ENCODE assay signal across 9 cellular contexts in the genomic region with DNA sequence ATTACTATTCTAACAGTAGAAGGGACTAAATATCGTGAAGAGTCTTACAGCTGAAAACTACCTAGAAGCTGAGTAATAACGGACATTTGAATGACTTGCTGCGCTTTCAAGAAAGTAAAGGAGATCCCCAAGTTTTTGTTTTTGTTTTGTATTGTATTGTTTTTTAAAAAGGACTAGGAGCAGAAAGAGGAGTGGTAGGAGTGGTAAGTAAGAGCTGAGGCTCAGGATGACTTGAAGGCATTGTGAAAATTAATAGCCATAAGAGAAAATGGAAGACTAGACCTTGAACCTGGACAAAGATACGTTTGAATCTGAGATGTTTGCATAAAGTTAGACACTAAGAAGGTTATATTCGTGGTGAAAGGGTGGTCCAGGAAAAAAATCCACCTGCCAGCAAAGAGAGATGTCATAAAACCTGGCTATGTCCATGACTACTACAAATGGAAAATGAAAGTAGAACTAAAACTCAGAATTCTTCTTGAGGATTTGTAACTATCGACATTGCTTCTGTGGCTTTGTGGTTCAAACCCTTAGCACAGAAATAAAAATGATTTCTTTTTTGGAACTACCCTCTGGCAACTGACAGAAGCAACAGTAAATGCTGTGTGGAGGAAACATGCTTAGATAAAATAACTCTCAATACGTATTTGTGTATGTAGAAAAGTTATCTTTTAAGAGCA.
DNase-seq lines count a peak whose midpoint lies in the region; ATAC-seq, FAIRE-seq and TF ChIP-seq lines count a peak whose summit lies in the region.
"Had no signal": no experiment of that assay in that cellular context is flagged by ENCODE, and none has a peak within 500 bp of the region (broad histone marks: within the 10 kb centered on the region; RNA-seq: fewer than 3 reads in every experiment).

No MANE protein-coding gene starts in this region.

- TF ChIP-seq CTCF in MM.1S (IDR thresholded peaks at IDR 0.05; ENCODE audit: low read length) (no peak), lower lobe of right lung (IDR thresholded peaks at IDR 0.05) (no peak), ascending aorta (IDR thresholded peaks at IDR 0.05) (no peak)

- no peaks in the 10 kb centered on the region for H4K20me1 ChIP-seq in MM.1S (ENCODE audit: insufficient read depth, low read length)

- TF ChIP-seq POLR2A in GM12892 (IDR thresholded peaks at IDR 0.05; ENCODE audit: low read depth, low read length) = no peak

- peak overlapping the region; percentile 18; the same call in 1 of the 2 replicates for H3K9ac ChIP-seq in MM.1S (ENCODE audit: low read length)

- no peaks in the 10 kb centered on the region for H3K79me2 ChIP-seq in MM.1S (ENCODE audit: low read length)

- FAIRE-seq in GM12892 (lab: Jason Lieb, UNC) = peak; percentile 89

- ATAC-seq in GM21526 (IDR thresholded peaks at IDR 0.05; ENCODE audit: low FRiP score, unreplicated experiment) = peak; percentile 62
- no peak for ATAC-seq in lower lobe of right lung

- H3K9me3 ChIP-seq in MM.1S (replicated peaks; ENCODE audit: insufficient read depth, low read length) (no peaks in the 10 kb centered on the region), lower lobe of right lung (no peaks in the 10 kb centered on the region), ascending aorta (no peaks in the 10 kb centered on the region)

- peak overlapping the region; percentile 61; the same call in 1 of the 2 replicates for H3K27ac ChIP-seq in MM.1S (ENCODE audit: low read length)
- H3K27ac ChIP-seq in lower lobe of right lung = no peak overlapping the region
- no peak overlapping the region for H3K27ac ChIP-seq in ascending aorta

- H3K36me3 ChIP-seq in MM.1S (replicated peaks; ENCODE audit: insufficient read depth, low read length) (no peaks in the 10 kb centered on the region), lower lobe of right lung (no peaks in the 10 kb centered on the region), ascending aorta (no peaks in the 10 kb centered on the region)

- H3K27me3 ChIP-seq in MM.1S (replicated peaks; ENCODE audit: insufficient read depth, low read length) = no peaks in the 10 kb centered on the region
- no peaks in the 10 kb centered on the region for H3K27me3 ChIP-seq in lower lobe of right lung (ENCODE audit: low read depth)
- H3K27me3 ChIP-seq in ascending aorta = no peaks in the 10 kb centered on the region

- peaks cover 6% of the 10 kb centered on the region for H3F3A ChIP-seq in MM.1S (ENCODE audit: insufficient read depth, low read length)

- intact Hi-C loops in lower lobe of right lung (cut with DNase I) = no loop called here
- intact Hi-C loops in ascending aorta (cut with DNase I) = no loop called here

- H3K9me2 ChIP-seq in MM.1S (replicated peaks; ENCODE audit: insufficient read depth, low read length) = no peaks in the 10 kb centered on the region

- H3K4me2 ChIP-seq in MM.1S (ENCODE audit: low read depth, low read length) = peak overlapping the region; percentile 38

- H3K4me1 ChIP-seq in MM.1S (ENCODE audit: low read length) = peaks cover 21% of the 10 kb centered on the region
- H3K4me1 ChIP-seq in lower lobe of right lung = no peaks in the 10 kb centered on the region
- H3K4me1 ChIP-seq in ascending aorta = no peaks in the 10 kb centered on the region

- H2AFZ ChIP-seq in MM.1S (ENCODE audit: low read length) = peak overlapping the region; percentile 19; the same call in 1 of the 2 replicates

- H3K4me3 ChIP-seq in MM.1S (ENCODE audit: low read length) (peak overlapping the region; percentile 43; the same call in 1 of the 2 replicates), lower lobe of right lung (peak overlapping the region; percentile 17), ascending aorta (peak overlapping the region in 1 of 2 donors; percentile 27)

- DNase-seq in GM12892 (ENCODE audit: insufficient read length) (no peak), MM.1S (peak; percentile 87), lower lobe of right lung (no peak), HuH-7 (ENCODE audit: low spot score) (no peak), hepatic stellate cell (ENCODE audit: low spot score) (no peak), ascending aorta (ENCODE audit: low spot score in 2 of 2) (no peak), COR-L47 (lab: John Stamatoyannopoulos, UW) (no peak)
- DNase-seq: effector CD4-positive, alpha-beta T cell had no signal
